ENCODE assay signal across 23 cellular contexts in the genomic region with DNA sequence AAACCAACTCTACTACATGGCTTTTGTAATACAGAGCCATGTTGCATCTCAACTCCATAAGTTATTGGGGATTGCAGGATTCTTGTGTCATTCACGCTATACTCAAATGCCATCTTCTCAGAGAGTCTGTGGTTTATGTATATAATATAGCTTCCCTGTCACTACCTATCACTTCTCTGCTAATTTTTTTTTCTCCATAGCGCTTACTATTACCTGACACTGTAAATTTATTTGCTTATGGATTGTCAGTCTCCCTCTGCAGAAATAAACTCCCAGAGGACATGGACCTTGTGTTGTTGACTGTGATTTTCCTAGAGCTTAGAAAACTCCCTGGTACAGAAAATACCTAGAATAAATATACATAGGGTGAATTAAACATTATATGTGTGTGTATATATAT.
"Had no signal": no experiment of that assay in that cellular context is flagged by ENCODE, and none has a peak within 500 bp of the region (broad histone marks: within the 10 kb centered on the region; RNA-seq: fewer than 3 reads in every experiment).

No MANE protein-coding gene starts in this region.

- H3K4me3 ChIP-seq: colonic mucosa, coronary artery, dorsolateral prefrontal cortex, esophagus muscularis mucosa, esophagus squamous epithelium, gastrocnemius medialis, gastroesophageal sphincter, heart left ventricle, heart right ventricle had no signal

- H3K27ac ChIP-seq: colonic mucosa, coronary artery, dorsolateral prefrontal cortex, epithelial cell of prostate, esophagus muscularis mucosa, esophagus squamous epithelium, foreskin keratinocyte, gastrocnemius medialis, gastroesophageal sphincter, heart left ventricle, heart right ventricle had no signal

- H3K27me3 ChIP-seq: colonic mucosa, dorsolateral prefrontal cortex, esophagus muscularis mucosa, esophagus squamous epithelium, foreskin keratinocyte, gastrocnemius medialis, gastroesophageal sphincter, heart left ventricle, heart right ventricle had no signal

- DNase-seq: colonic mucosa; cortex of kidney; dermis blood vessel endothelial cell; dorsolateral prefrontal cortex; effector CD4-positive, alpha-beta T cell; effector CD8-positive, alpha-beta T cell; effector memory CD4-positive, alpha-beta T cell; effector memory CD8-positive, alpha-beta T cell; endodermal cell; erythroblast; esophagus squamous epithelium; foreskin fibroblast; foreskin keratinocyte; foreskin melanocyte; gastrocnemius medialis; glutamatergic neuron; head of caudate nucleus; heart left ventricle; heart right ventricle had no signal

- H3K36me3 ChIP-seq: colonic mucosa, esophagus muscularis mucosa, esophagus squamous epithelium, gastrocnemius medialis, gastroesophageal sphincter, heart left ventricle, heart right ventricle had no signal

- H3K9me3 ChIP-seq: colonic mucosa, esophagus muscularis mucosa, esophagus squamous epithelium, gastrocnemius medialis, gastroesophageal sphincter had no signal
